ENCODE assay signal across 24 cellular contexts in the genomic region with DNA sequence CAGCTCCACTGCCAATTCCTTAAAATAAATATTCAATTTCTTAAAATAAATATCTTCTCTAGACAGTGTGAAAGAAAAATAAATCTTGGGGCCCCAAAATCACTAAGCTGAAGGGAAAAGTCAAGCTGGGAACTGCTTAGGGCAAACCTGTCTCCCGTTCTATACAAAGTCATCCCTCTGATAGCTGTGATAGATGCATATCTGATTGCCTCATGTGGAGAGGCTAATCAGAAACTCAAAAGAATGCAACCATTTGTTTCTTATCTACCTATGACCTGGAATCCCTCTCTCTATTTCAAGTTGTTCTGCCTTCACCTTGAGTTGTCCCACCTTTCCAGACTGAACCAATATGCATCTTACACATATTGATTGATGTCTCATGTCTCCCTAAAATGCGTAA.
"Had no signal": no experiment of that assay in that cellular context is flagged by ENCODE, and none has a peak within 500 bp of the region (broad histone marks: within the 10 kb centered on the region; RNA-seq: fewer than 3 reads in every experiment).

No MANE protein-coding gene starts in this region.

- H3K27me3 Mint-ChIP-seq: dendritic cell treated with granulocyte-macrophage colony-stimulating factor and Interleukin-4, amounts not matched to agents 40 ng/mL and 50 ng/mL, for 4 days; effector memory CD8-positive, alpha-beta T cell had no signal

- H3K36me3 ChIP-seq: colonic mucosa, esophagus muscularis mucosa, esophagus squamous epithelium, gastrocnemius medialis, gastroesophageal sphincter, heart left ventricle, heart right ventricle had no signal

- H3K4me3 ChIP-seq: colonic mucosa, coronary artery, dorsolateral prefrontal cortex, esophagus muscularis mucosa, esophagus squamous epithelium, gastrocnemius medialis, gastroesophageal sphincter, heart left ventricle, heart right ventricle had no signal

- H3K4me1 ChIP-seq: colonic mucosa, esophagus muscularis mucosa, esophagus squamous epithelium, foreskin keratinocyte, gastrocnemius medialis, gastroesophageal sphincter, heart left ventricle, heart right ventricle had no signal

- H3K4me3 Mint-ChIP-seq: dendritic cell treated with granulocyte-macrophage colony-stimulating factor and Interleukin-4, amounts not matched to agents 40 ng/mL and 50 ng/mL, for 4 days; effector memory CD8-positive, alpha-beta T cell had no signal

- H3K9me3 ChIP-seq: colonic mucosa, esophagus muscularis mucosa, gastrocnemius medialis, gastroesophageal sphincter had no signal

- DNase-seq: colonic mucosa; cortex of kidney; dermis blood vessel endothelial cell; dorsolateral prefrontal cortex; effector CD4-positive, alpha-beta T cell; effector CD8-positive, alpha-beta T cell; effector memory CD4-positive, alpha-beta T cell; effector memory CD8-positive, alpha-beta T cell; erythroblast; esophagus squamous epithelium; foreskin fibroblast; foreskin keratinocyte; foreskin melanocyte; gastrocnemius medialis; glutamatergic neuron; head of caudate nucleus; heart left ventricle; heart right ventricle had no signal

- H3K27me3 ChIP-seq: colonic mucosa, dorsolateral prefrontal cortex, esophagus muscularis mucosa, esophagus squamous epithelium, foreskin keratinocyte, gastrocnemius medialis, gastroesophageal sphincter, heart left ventricle, heart right ventricle had no signal

- ATAC-seq: effector memory CD8-positive, alpha-beta T cell; esophagus mucosa; foreskin keratinocyte; gastrocnemius medialis; gastroesophageal sphincter; heart left ventricle; heart right ventricle had no signal

- H3K27ac Mint-ChIP-seq: dendritic cell treated with granulocyte-macrophage colony-stimulating factor and Interleukin-4, amounts not matched to agents 40 ng/mL and 50 ng/mL, for 4 days; effector memory CD8-positive, alpha-beta T cell had no signal

- H3K27ac ChIP-seq: colonic mucosa, coronary artery, dorsolateral prefrontal cortex, epithelial cell of prostate, esophagus muscularis mucosa, esophagus squamous epithelium, foreskin keratinocyte, gastrocnemius medialis, gastroesophageal sphincter, heart left ventricle, heart right ventricle had no signal
